17 cellular contexts compared by ENCODE assay signal in the genomic region with DNA sequence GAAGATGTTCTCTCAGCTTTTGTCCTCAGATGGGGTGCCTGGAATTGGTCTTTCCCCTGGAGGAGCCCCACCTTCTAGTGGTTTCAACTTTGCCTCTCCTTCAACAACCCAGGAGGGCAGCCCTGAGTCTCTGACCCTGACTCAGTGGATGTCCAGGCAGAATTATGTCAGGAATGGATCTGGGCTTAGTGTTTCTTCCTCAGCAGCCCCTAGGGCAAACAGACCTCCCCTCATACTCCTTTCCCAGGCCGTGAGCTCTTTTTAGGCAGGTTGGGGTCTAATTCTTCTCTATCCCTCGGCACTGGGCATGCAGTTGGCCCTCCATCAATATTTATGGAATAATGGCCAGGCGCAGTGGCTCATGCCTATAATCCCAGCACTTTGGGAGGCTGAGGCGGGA.
"Had no signal": no experiment of that assay in that cellular context is flagged by ENCODE, and none has a peak within 500 bp of the region (broad histone marks: within the 10 kb centered on the region; RNA-seq: fewer than 3 reads in every experiment).

No MANE protein-coding gene starts in this region.

- H3K9me3 ChIP-seq: upper lobe of right lung had no signal

- H3K9me3 Mint-ChIP-seq: activated CD8-positive, alpha-beta T cell treated with anti-CD3 and anti-CD28 coated beads for 36 hours; activated naive CD4-positive, alpha-beta T cell treated with anti-CD3 and anti-CD28 coated beads, Interleukin-2, amount 50 U/mL, for 72 hours; natural killer cell treated with Interleukin-12 subunit alpha and Interleukin-12 subunit beta and Interleukin-15 and Interleukin-18, amount 100 ng/mL, for 72 hours; WTC11 had no signal

- H3K27me3 Mint-ChIP-seq: activated CD8-positive, alpha-beta T cell treated with anti-CD3 and anti-CD28 coated beads for 36 hours; natural killer cell treated with Interleukin-12 subunit alpha and Interleukin-12 subunit beta and Interleukin-15 and Interleukin-18, amount 100 ng/mL, for 72 hours; T-helper 17 cell had no signal

- H3K27ac ChIP-seq: brain microvascular endothelial cell, upper lobe of right lung had no signal

- H3K27me3 ChIP-seq: brain microvascular endothelial cell, upper lobe of right lung had no signal

- ATAC-seq: activated CD8-positive, alpha-beta T cell treated with anti-CD3 and anti-CD28 coated beads for 36 hours; activated naive CD4-positive, alpha-beta T cell treated with anti-CD3 and anti-CD28 coated beads, Interleukin-2, amount 50 U/mL, for 72 hours; natural killer cell treated with Interleukin-12 subunit alpha and Interleukin-12 subunit beta and Interleukin-15 and Interleukin-18, amount 100 ng/mL, for 72 hours; stimulated activated naive CD8-positive, alpha-beta T cell treated with anti-CD3 and anti-CD28 coated beads, Interleukin-15, Interleukin-2, amounts not matched to agents 100 U/mL and 50 U/mL, for 24 hours; T-helper 17 cell; WTC11 had no signal

- H3K36me3 Mint-ChIP-seq: activated naive CD4-positive, alpha-beta T cell treated with anti-CD3 and anti-CD28 coated beads, Interleukin-2, amount 50 U/mL, for 72 hours; natural killer cell treated with Interleukin-12 subunit alpha and Interleukin-12 subunit beta and Interleukin-15 and Interleukin-18, amount 100 ng/mL, for 72 hours; WTC11 had no signal

- FAIRE-seq: TTC549 had no signal

- H3K36me3 ChIP-seq: brain microvascular endothelial cell, upper lobe of right lung had no signal

- H3K4me3 ChIP-seq: upper lobe of right lung had no signal

- H3K27ac Mint-ChIP-seq: activated CD8-positive, alpha-beta T cell treated with anti-CD3 and anti-CD28 coated beads for 36 hours; activated naive CD4-positive, alpha-beta T cell treated with anti-CD3 and anti-CD28 coated beads, Interleukin-2, amount 50 U/mL, for 72 hours; natural killer cell treated with Interleukin-12 subunit alpha and Interleukin-12 subunit beta and Interleukin-15 and Interleukin-18, amount 100 ng/mL, for 72 hours; T-helper 17 cell; WTC11 had no signal

- DNase-seq: activated CD4-positive, alpha-beta T cell treated with anti-CD3 and anti-CD28 coated beads for 48 hours; activated CD8-positive, alpha-beta memory T cell treated with anti-CD3 and anti-CD28 coated beads, Interleukin-2, amount 50 U/mL, for 4 hours; activated CD8-positive, alpha-beta T cell treated with anti-CD3 and anti-CD28 coated beads for 36 hours; activated gamma-delta T cell; activated T-cell treated with anti-CD3 and anti-CD28 coated beads, Interleukin-2, amount 50 U/mL, for 48 hours; brain microvascular endothelial cell; glutamatergic neuron; kidney glomerular epithelial cell; mesendoderm; occipital lobe; stimulated activated naive CD8-positive, alpha-beta T cell treated with anti-CD3 and anti-CD28 coated beads, Interleukin-15, Interleukin-2, amounts not matched to agents 100 U/mL and 50 U/mL, for 24 hours; T-helper 17 cell; upper lobe of right lung had no signal

- H3K4me1 Mint-ChIP-seq: T-helper 17 cell had no signal

- H3K4me3 Mint-ChIP-seq: activated CD8-positive, alpha-beta T cell treated with anti-CD3 and anti-CD28 coated beads for 36 hours; natural killer cell treated with Interleukin-12 subunit alpha and Interleukin-12 subunit beta and Interleukin-15 and Interleukin-18, amount 100 ng/mL, for 72 hours; T-helper 17 cell; WTC11 had no signal
